In the genomic region with DNA sequence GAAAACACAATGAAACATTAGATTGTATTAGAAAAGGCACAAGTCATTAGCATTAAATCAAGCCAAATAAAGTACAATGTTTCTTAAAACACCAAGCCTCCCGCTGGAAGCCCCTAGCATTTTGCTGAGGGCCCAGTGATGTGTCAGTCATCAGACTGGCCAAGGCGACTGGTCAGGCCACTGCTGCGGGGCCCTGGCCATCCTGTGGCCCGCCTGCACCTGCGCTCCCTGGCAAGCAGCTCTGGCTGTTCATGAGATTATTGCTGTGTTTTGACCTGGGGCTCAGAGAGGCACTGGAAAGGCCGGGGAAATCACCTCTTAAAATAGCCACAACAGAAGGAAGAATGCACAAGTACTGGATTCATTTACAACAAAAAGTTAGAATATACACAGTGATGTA, we compare ENCODE assay signal across 17 cellular contexts.
A peak's percentile ranks its signal among the peaks of the same experiment; 100 is the strongest.
DNase-seq lines count a peak whose midpoint lies in the region; ATAC-seq lines count a peak whose summit lies in the region.
"Had no signal": no experiment of that assay in that cellular context is flagged by ENCODE, and none has a peak within 500 bp of the region (broad histone marks: within the 10 kb centered on the region; RNA-seq: fewer than 3 reads in every experiment).

No MANE protein-coding gene starts in this region.

- H3K4me1 Mint-ChIP-seq in T-helper 1 cell treated with Interleukin-12 subunit alpha and Interleukin-12 subunit beta and Interleukin-4 antibody, amounts not matched to agents 30 μg/mL and 1 μg/mL, for 36 hours (ENCODE audit: low read depth), result peaks cover 25% of the 10 kb centered on the region
- H3K4me1 Mint-ChIP-seq in stimulated activated naive CD8-positive, alpha-beta T cell treated with anti-CD3 and anti-CD28 coated beads, Interleukin-15, Interleukin-2, amounts not matched to agents 100 ng/mL and 50 ng/mL, for 24 hours (ENCODE audit: low read depth), result peaks cover 48% of the 10 kb centered on the region
- peaks cover 45% of the 10 kb centered on the region for H3K4me1 Mint-ChIP-seq in stimulated activated naive CD8-positive, alpha-beta T cell treated with anti-CD3 and anti-CD28 coated beads, Interleukin-15, amount 100 ng/mL, for 72 hours
- peaks cover 43% of the 10 kb centered on the region for H3K4me1 Mint-ChIP-seq in memory B cell

- no peaks in the 10 kb centered on the region for H3K27me3 Mint-ChIP-seq in T-helper 1 cell treated with Interleukin-12 subunit alpha and Interleukin-12 subunit beta and Interleukin-4 antibody, amounts not matched to agents 30 μg/mL and 1 μg/mL, for 36 hours (ENCODE audit: low read depth)
- no peaks in the 10 kb centered on the region for H3K27me3 Mint-ChIP-seq in stimulated activated naive CD8-positive, alpha-beta T cell treated with anti-CD3 and anti-CD28 coated beads, Interleukin-15, Interleukin-2, amounts not matched to agents 100 ng/mL and 50 ng/mL, for 24 hours
- no peaks in the 10 kb centered on the region for H3K27me3 Mint-ChIP-seq in stimulated activated naive CD8-positive, alpha-beta T cell treated with anti-CD3 and anti-CD28 coated beads, Interleukin-15, amount 100 ng/mL, for 72 hours
- H3K27me3 Mint-ChIP-seq in memory B cell, result no peaks in the 10 kb centered on the region

- H3K4me3 Mint-ChIP-seq in T-helper 1 cell treated with Interleukin-12 subunit alpha and Interleukin-12 subunit beta and Interleukin-4 antibody, amounts not matched to agents 30 μg/mL and 1 μg/mL, for 36 hours, result no peak overlapping the region
- peak overlapping the region; percentile 3 for H3K4me3 Mint-ChIP-seq in stimulated activated naive CD8-positive, alpha-beta T cell treated with anti-CD3 and anti-CD28 coated beads, Interleukin-15, Interleukin-2, amounts not matched to agents 100 ng/mL and 50 ng/mL, for 24 hours
- H3K4me3 Mint-ChIP-seq in stimulated activated naive CD8-positive, alpha-beta T cell treated with anti-CD3 and anti-CD28 coated beads, Interleukin-15, amount 100 ng/mL, for 72 hours, result no peak overlapping the region
- peak overlapping the region; percentile 61 for H3K4me3 Mint-ChIP-seq in memory B cell

- H3K27ac Mint-ChIP-seq in T-helper 1 cell treated with Interleukin-12 subunit alpha and Interleukin-12 subunit beta and Interleukin-4 antibody, amounts not matched to agents 30 μg/mL and 1 μg/mL, for 36 hours, result peak overlapping the region; percentile 26
- H3K27ac Mint-ChIP-seq in stimulated activated naive CD8-positive, alpha-beta T cell treated with anti-CD3 and anti-CD28 coated beads, Interleukin-15, Interleukin-2, amounts not matched to agents 100 ng/mL and 50 ng/mL, for 24 hours, result peak overlapping the region; percentile 68
- H3K27ac Mint-ChIP-seq in stimulated activated naive CD8-positive, alpha-beta T cell treated with anti-CD3 and anti-CD28 coated beads, Interleukin-15, amount 100 ng/mL, for 72 hours, result peak overlapping the region in 1 of 2 donors; percentile 3
- peak overlapping the region; percentile 93 for H3K27ac Mint-ChIP-seq in memory B cell

- no peak for ATAC-seq in stimulated activated naive CD8-positive, alpha-beta T cell treated with anti-CD3 and anti-CD28 coated beads, Interleukin-15, amount 100 ng/mL, for 72 hours
- no peak for ATAC-seq in memory B cell (ENCODE audit: low read depth)

- no peak for DNase-seq in T-helper 1 cell
- DNase-seq in stimulated activated naive CD8-positive, alpha-beta T cell treated with anti-CD3 and anti-CD28 coated beads, Interleukin-15, amount 100 ng/mL, for 72 hours, result no peak
- no peak for DNase-seq in memory B cell (ENCODE audit: low spot score in 2 of 2)
- DNase-seq in stimulated activated CD4-positive, alpha-beta T cell treated with anti-CD3 and anti-CD28 coated beads, Interleukin-12 subunit alpha, Interleukin-12 subunit beta, amount 100 ng/mL, for 4 hours, result no peak
- DNase-seq in NCI-H2227 treated with DMSO at 0.1 percent for 48 hours (lab: John Stamatoyannopoulos, UW), result no peak
- DNase-seq in COLO829 (ENCODE audit: low spot score), result no peak
- DNase-seq: 8988T, C1 segment of cervical spinal cord, Calu3, GM23248, NCI-H1436 treated with DMSO at 0.1 percent for 48 hours, NCI-H2107, NCI-H345, NCI-H526 treated with DMSO at 0.1 percent for 48 hours, OCI-M1 had no signal

- peaks cover 31% of the 10 kb centered on the region for H3K36me3 Mint-ChIP-seq in T-helper 1 cell treated with Interleukin-12 subunit alpha and Interleukin-12 subunit beta and Interleukin-4 antibody, amounts not matched to agents 30 μg/mL and 1 μg/mL, for 36 hours (ENCODE audit: low read depth)
- peaks cover 74% of the 10 kb centered on the region for H3K36me3 Mint-ChIP-seq in stimulated activated naive CD8-positive, alpha-beta T cell treated with anti-CD3 and anti-CD28 coated beads, Interleukin-15, Interleukin-2, amounts not matched to agents 100 ng/mL and 50 ng/mL, for 24 hours (ENCODE audit: low read depth)
- peaks cover 16% of the 10 kb centered on the region for H3K36me3 Mint-ChIP-seq in memory B cell

- H3K9me3 Mint-ChIP-seq in T-helper 1 cell treated with Interleukin-12 subunit alpha and Interleukin-12 subunit beta and Interleukin-4 antibody, amounts not matched to agents 30 μg/mL and 1 μg/mL, for 36 hours, result no peaks in the 10 kb centered on the region
- H3K9me3 Mint-ChIP-seq in stimulated activated naive CD8-positive, alpha-beta T cell treated with anti-CD3 and anti-CD28 coated beads, Interleukin-15, Interleukin-2, amounts not matched to agents 100 ng/mL and 50 ng/mL, for 24 hours, result no peaks in the 10 kb centered on the region
- no peaks in the 10 kb centered on the region for H3K9me3 Mint-ChIP-seq in stimulated activated naive CD8-positive, alpha-beta T cell treated with anti-CD3 and anti-CD28 coated beads, Interleukin-15, amount 100 ng/mL, for 72 hours
- no peaks in the 10 kb centered on the region for H3K9me3 Mint-ChIP-seq in memory B cell

Comparison
In these comparisons a context has a peak if more than half of its experiments do, and no peak if none do; other contexts are left out.
1. H3K4me3 Mint-ChIP-seq: peak in stimulated activated naive CD8-positive, alpha-beta T cell treated with anti-CD3 and anti-CD28 coated beads, Interleukin-15, Interleukin-2, amounts not matched to agents 100 ng/mL and 50 ng/mL, for 24 hours (single experiment) and memory B cell (single experiment); none in T-helper 1 cell treated with Interleukin-12 subunit alpha and Interleukin-12 subunit beta and Interleukin-4 antibody, amounts not matched to agents 30 μg/mL and 1 μg/mL, for 36 hours (single experiment) and stimulated activated naive CD8-positive, alpha-beta T cell treated with anti-CD3 and anti-CD28 coated beads, Interleukin-15, amount 100 ng/mL, for 72 hours (0 of 2).